In the genomic region with DNA sequence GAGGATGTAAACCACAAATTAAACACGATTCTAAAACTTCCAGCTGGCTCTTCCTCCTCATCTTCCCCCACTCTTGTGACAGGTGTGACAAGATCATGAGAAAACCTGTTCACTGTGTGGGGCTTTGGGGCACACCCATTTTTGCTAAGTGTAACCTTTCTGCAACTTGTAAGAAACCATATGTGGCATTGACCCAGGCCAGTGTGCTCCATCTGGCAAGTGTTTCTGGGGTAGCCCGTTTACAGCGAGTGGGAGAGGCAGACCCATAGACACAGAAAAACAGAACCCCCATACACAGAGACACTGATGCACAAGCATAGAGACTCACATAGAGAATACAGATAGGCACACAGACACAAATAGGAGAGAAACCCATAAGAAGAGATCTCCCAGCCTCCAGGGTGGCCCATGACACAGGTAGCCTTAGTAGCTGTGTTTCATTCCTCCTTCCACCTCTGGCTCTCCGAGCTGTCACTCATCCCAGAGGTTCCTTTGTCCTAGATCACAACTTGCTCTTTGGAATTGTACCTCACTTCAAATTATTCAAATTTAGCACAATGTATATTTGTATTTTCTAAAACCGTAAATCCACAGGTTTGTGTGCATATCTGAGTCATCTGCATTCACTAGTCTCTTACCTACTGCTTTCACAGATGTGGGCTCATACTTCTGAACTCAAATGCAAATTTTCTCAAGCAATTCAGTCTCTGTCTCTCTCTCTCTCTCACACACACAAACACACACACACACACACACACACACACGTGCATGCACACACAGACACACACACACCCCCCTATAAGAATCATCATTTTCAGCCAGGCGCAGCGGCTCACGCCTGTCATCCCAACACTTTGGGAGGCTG, we compare ENCODE assay signal across 8 cellular contexts.
A peak's percentile ranks its signal among the peaks of the same experiment; 100 is the strongest.
DNase-seq lines count a peak whose midpoint lies in the region; ATAC-seq and TF ChIP-seq lines count a peak whose summit lies in the region.

No MANE protein-coding gene starts in this region.

- no TSS peak for BruUV-seq in Caco-2 (replicated peaks; lab: Mats Ljungman, UMichigan)

- peak overlapping the region; percentile 70 for H3K4me3 Mint-ChIP-seq in central memory CD8-positive, alpha-beta T cell
- H3K4me3 Mint-ChIP-seq in type B pancreatic cell = no peak overlapping the region
- no peak overlapping the region for H3K4me3 Mint-ChIP-seq in Caco-2 (ENCODE audit: unreplicated experiment)

- ATAC-seq in Right ventricle myocardium inferior = no peak
- peak; percentile 42 for ATAC-seq in central memory CD8-positive, alpha-beta T cell (replicated peaks; ENCODE audit: extremely low read depth, poor library complexity, severe bottlenecking)

- H3K27me3 Mint-ChIP-seq in central memory CD8-positive, alpha-beta T cell = no peaks in the 10 kb centered on the region
- H3K27me3 Mint-ChIP-seq in type B pancreatic cell (no peaks in the 10 kb centered on the region), Caco-2 (ENCODE audit: insufficient read depth, unreplicated experiment) (no peaks in the 10 kb centered on the region)

- H3K9me3 ChIP-seq in Caco-2 = no peaks in the 10 kb centered on the region

- intact Hi-C loops in Right ventricle myocardium inferior (cut with DNase I) (loop anchor here (10.0 kb wide), 1 partner anchor 92 kb away; no protein-coding TSS in a partner anchor), cardiac septum (cut with DNase I) (no loop called here), Caco-2 (cut with micrococcal nuclease; ENCODE audit: unreplicated experiment) (no loop called here)

- CTCF ChIA-PET in Caco-2 (lab: Charles Lee) = no interaction called here

- TF ChIP-seq CTCF in type B pancreatic cell (conservative IDR thresholded peaks at IDR 0.05) = no peak
- no peak for TF ChIP-seq CTCF in Caco-2 (IDR thresholded peaks at IDR 0.05; ENCODE audit: insufficient read depth in 1 of 2, low read depth in 1 of 2, low read length in 1 of 2, severe bottlenecking in 1 of 2, unreplicated experiment in 1 of 2)

- peaks cover 59% of the 10 kb centered on the region for H3K4me1 Mint-ChIP-seq in central memory CD8-positive, alpha-beta T cell
- H3K4me1 Mint-ChIP-seq in type B pancreatic cell (ENCODE audit: unreplicated experiment) = peaks cover 10% of the 10 kb centered on the region
- peaks cover 16% of the 10 kb centered on the region for H3K4me1 Mint-ChIP-seq in Caco-2 (ENCODE audit: low read depth, unreplicated experiment)

- DNase-seq in Right ventricle myocardium inferior (ENCODE audit: missing footprints) (peak; percentile 14), cardiac septum (ENCODE audit: low spot score) (no peak), HT1080 (ENCODE audit: low read depth) (peak; percentile 4), type B pancreatic cell (ENCODE audit: extremely low spot score, unreplicated experiment) (no peak), Caco-2 (no peak), ACHN (no peak)
- DNase-seq in central memory CD8-positive, alpha-beta T cell (ENCODE audit: low spot score in 2 of 2) = no peak
- no peak for DNase-seq in stimulated activated CD4-positive, alpha-beta T cell treated with anti-CD3 and anti-CD28 coated beads, Interleukin-4, amount 100 ng/mL, for 24 hours

- POLR2A ChIA-PET in Caco-2 (lab: Charles Lee) = no interaction called here

- H3K4me3 ChIP-seq in Caco-2 (ENCODE audit: low read depth, low read length) = no peak overlapping the region

- peaks cover 24% of the 10 kb centered on the region for H3K36me3 Mint-ChIP-seq in central memory CD8-positive, alpha-beta T cell (ENCODE audit: insufficient read depth)
- H3K36me3 Mint-ChIP-seq in type B pancreatic cell (no peaks in the 10 kb centered on the region), Caco-2 (ENCODE audit: insufficient read depth, unreplicated experiment) (no peaks in the 10 kb centered on the region)

- in situ Hi-C loops in ACHN (cut with HindIII; ENCODE audit: low pct_ligation_motif_present, low pct_unique_long_range_greater_than_20kb, low sequenced_read_pairs) = no loop called here

- no peaks in the 10 kb centered on the region for H3K4me1 ChIP-seq in Caco-2

- peak overlapping the region; percentile 86 for H3K27ac Mint-ChIP-seq in central memory CD8-positive, alpha-beta T cell (ENCODE audit: low read depth)
- H3K27ac Mint-ChIP-seq in type B pancreatic cell = peak overlapping the region; percentile 15
- no peak overlapping the region for H3K27ac Mint-ChIP-seq in Caco-2 (ENCODE audit: unreplicated experiment)

- H3K36me3 ChIP-seq in Caco-2 (ENCODE audit: control insufficient read depth, insufficient read depth, low read length) = no peaks in the 10 kb centered on the region

- no peaks in the 10 kb centered on the region for H3K27me3 ChIP-seq in Caco-2 (replicated peaks; ENCODE audit: control insufficient read depth, insufficient read depth, low read length)

- H3K9me3 Mint-ChIP-seq in central memory CD8-positive, alpha-beta T cell = peaks cover 5% of the 10 kb centered on the region
- H3K9me3 Mint-ChIP-seq in type B pancreatic cell = no peaks in the 10 kb centered on the region
- H3K9me3 Mint-ChIP-seq in Caco-2 (ENCODE audit: unreplicated experiment) = no peaks in the 10 kb centered on the region

Comparison
In these comparisons a context has a peak if more than half of its experiments do, and no peak if none do; other contexts are left out.
1. DNase-seq: peak in Right ventricle myocardium inferior (single experiment) and HT1080 (single experiment); none in cardiac septum (single experiment), central memory CD8-positive, alpha-beta T cell (0 of 2), type B pancreatic cell (single experiment), Caco-2 (0 of 2), stimulated activated CD4-positive, alpha-beta T cell treated with anti-CD3 and anti-CD28 coated beads, Interleukin-4, amount 100 ng/mL, for 24 hours (single experiment) and ACHN (single experiment).